ENCODE assay signal across 9 cellular contexts in the genomic region with DNA sequence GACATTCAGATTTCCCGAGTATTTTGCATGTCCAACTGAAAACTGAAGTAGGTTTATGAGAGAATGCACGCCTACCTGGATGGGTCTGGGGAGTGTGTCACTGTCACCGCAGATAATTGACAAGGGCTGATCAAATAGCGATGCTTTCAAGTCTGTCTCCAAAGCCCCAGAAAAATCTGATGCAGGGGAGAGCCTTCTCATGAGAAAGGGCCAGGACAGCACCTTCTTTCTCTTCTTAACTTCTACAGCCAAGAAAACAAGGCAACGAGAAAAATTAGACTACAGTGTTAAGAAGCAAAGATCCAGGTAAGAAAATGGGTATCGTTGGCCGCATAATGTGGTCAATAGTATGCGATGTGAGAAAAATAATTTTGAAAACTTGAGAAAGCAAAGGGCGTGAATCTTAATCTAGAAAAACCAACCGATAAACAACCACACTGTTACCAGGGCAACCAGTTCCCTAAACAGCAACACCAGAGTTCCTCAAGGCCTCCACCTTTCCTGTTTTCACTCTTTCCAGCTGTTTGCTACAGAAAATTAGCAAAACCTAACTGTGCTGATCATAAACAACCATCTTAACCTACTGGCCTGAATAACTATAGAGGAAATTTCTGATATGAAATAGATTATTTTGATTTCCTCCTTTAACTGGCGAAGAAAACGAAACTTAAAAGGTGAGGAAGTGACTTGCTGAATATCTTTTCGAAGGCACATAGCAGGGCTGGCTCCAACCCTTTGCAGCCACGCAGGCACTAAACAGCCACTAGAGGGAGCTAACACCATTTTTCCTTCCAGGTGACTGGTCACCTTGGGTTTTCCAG. TPM values are rescaled to one million over a fixed set of nuclear protein-coding genes. Genes with fewer than 3 reads are reported as not detected.
DNase-seq lines count a peak whose midpoint lies in the region; ATAC-seq and TF ChIP-seq lines count a peak whose summit lies in the region.
"Had no signal": no experiment of that assay in that cellular context is flagged by ENCODE, and none has a peak within 500 bp of the region (broad histone marks: within the 10 kb centered on the region; RNA-seq: fewer than 3 reads in every experiment).

No MANE protein-coding gene starts in this region.

- no peak overlapping the region for H3K9ac ChIP-seq in IMR-90 (ENCODE audit: low read depth, low read length)
- peak overlapping the region; percentile 15 for H3K9ac ChIP-seq in muscle layer of colon (ENCODE audit: low read length)

- peak; percentile 59 to 61 for ATAC-seq in CD4-positive, CD25-positive, alpha-beta regulatory T cell (ENCODE audit: low read depth in 2 of 2)
- ATAC-seq in GM19397 (IDR thresholded peaks at IDR 0.05; ENCODE audit: unreplicated experiment) (peak; percentile 46), IMR-90 (ENCODE audit: low read depth) (peak; percentile 67)

- no TSS peak for BruUV-seq in IMR-90 (replicated peaks; lab: Mats Ljungman, UMichigan)

- no peaks in the 10 kb centered on the region for H3K9me3 ChIP-seq in CD4-positive, CD25-positive, alpha-beta regulatory T cell (ENCODE audit: control insufficient read depth in 2 of 2, low read length in 2 of 2)
- no peaks in the 10 kb centered on the region for H3K9me3 ChIP-seq in IMR-90 (ENCODE audit: control insufficient read depth, insufficient read depth, low read length)
- H3K9me3 ChIP-seq in esophagus muscularis mucosa = no peaks in the 10 kb centered on the region
- H3K9me3 ChIP-seq in muscle layer of colon (ENCODE audit: low read length) = no peaks in the 10 kb centered on the region
- no peaks in the 10 kb centered on the region for H3K9me3 ChIP-seq in stomach
- H3K9me3 ChIP-seq: SJSA1 had no signal

- intact Hi-C loops in IMR-90 (cut with micrococcal nuclease) (loop anchor here (1.0 kb wide), 2 partner anchors 62 to 92 kb away; no protein-coding TSS in a partner anchor), esophagus muscularis mucosa (cut with DNase I) (loop anchor here (1.0 kb wide), 1 partner anchor 92 kb away; no protein-coding TSS in a partner anchor), stomach (cut with DNase I; ENCODE audit: low total_unique reads) (loop anchor here (10.0 kb wide), 1 partner anchor 63 kb away; no protein-coding TSS in a partner anchor)

- CTCF ChIA-PET in IMR-90 (lab: Yijun Ruan, JAX) = interaction anchor here (0.6 to 1.3 kb wide), 6 partner anchors 10 to 65 kb away, joined by 3 to 6 read pairs (median 3); no protein-coding TSS in a partner anchor

- no peak overlapping the region for H2BK120ac ChIP-seq in IMR-90 (ENCODE audit: low read depth, low read length)

- DNase-seq in CD4-positive, CD25-positive, alpha-beta regulatory T cell = peak; percentile 72 to 92 (median 91)
- peak; percentile 47 for DNase-seq in IMR-90
- DNase-seq in OCI-M2 (lab: John Stamatoyannopoulos, UW; ENCODE audit: unreplicated experiment) = peak; percentile 38
- peak; percentile 78 to 83 for DNase-seq in activated T-cell treated with anti-CD3 and anti-CD28 coated beads, Interleukin-2, amount 50 U/mL, for 48 hours
- DNase-seq in esophagus muscularis mucosa (ENCODE audit: extremely low spot score) = peak; percentile 86
- DNase-seq in stomach = peak; percentile 77

- no peaks in the 10 kb centered on the region for H3K9me1 ChIP-seq in IMR-90 (ENCODE audit: insufficient read depth, low read length)

- no peak overlapping the region for H4K8ac ChIP-seq in IMR-90 (ENCODE audit: low read depth in 2 of 2, low read length in 2 of 2)

- H4K91ac ChIP-seq in IMR-90 (ENCODE audit: insufficient read depth, low read depth, low read length) = no peak overlapping the region

- no peak overlapping the region for H2BK5ac ChIP-seq in IMR-90 (ENCODE audit: low read depth, low read length, poor library complexity, severe bottlenecking)

- peaks cover 71% of the 10 kb centered on the region for H3K4me1 ChIP-seq in CD4-positive, CD25-positive, alpha-beta regulatory T cell (ENCODE audit: control insufficient read depth, insufficient read depth, low read length, poor library complexity, severe bottlenecking)
- H3K4me1 ChIP-seq in IMR-90 (ENCODE audit: control insufficient read depth, insufficient read depth, low read length) (no peaks in the 10 kb centered on the region), esophagus muscularis mucosa (peaks cover 0 to 14% (median 5%) of the 10 kb centered on the region in 4 donors), muscle layer of colon (ENCODE audit: insufficient read depth, low read length) (peaks cover 4% of the 10 kb centered on the region), stomach (peaks cover 0 to 47% (median 9%) of the 10 kb centered on the region in 4 donors)

- peaks cover 0 to 3% (median 0%) of the 10 kb centered on the region in 7 donors for H3K9me3 Mint-ChIP-seq in CD4-positive, CD25-positive, alpha-beta regulatory T cell

- in situ Hi-C loops in IMR-90 (cut with MboI; ENCODE audit: low sequenced_read_pairs) = no loop called here

- peaks cover 7 to 69% (median 46%) of the 10 kb centered on the region in 4 donors for H3K4me1 Mint-ChIP-seq in CD4-positive, CD25-positive, alpha-beta regulatory T cell

- peak overlapping the region; percentile 98 to 100 (median 98) for H3K27ac Mint-ChIP-seq in CD4-positive, CD25-positive, alpha-beta regulatory T cell

- POLR2A ChIA-PET in IMR-90 (lab: Charles Lee; ENCODE audit: unreplicated experiment) = no interaction called here

- no peak overlapping the region for H2BK20ac ChIP-seq in IMR-90 (ENCODE audit: low read depth, low read length)

- H3K56ac ChIP-seq in IMR-90 (ENCODE audit: extremely low read depth, insufficient read depth, low read length) = no peak overlapping the region

- no peak overlapping the region for H3K4me2 ChIP-seq in IMR-90 (ENCODE audit: low read depth, low read length)

- no peak overlapping the region for H3K4ac ChIP-seq in IMR-90 (ENCODE audit: low read depth, low read length)

- H3K14ac ChIP-seq in IMR-90 (replicated peaks; ENCODE audit: low read depth, low read length) = no peak overlapping the region

- H3K27ac ChIP-seq in CD4-positive, CD25-positive, alpha-beta regulatory T cell (ENCODE audit: insufficient read depth, low read length, poor library complexity, severe bottlenecking) = peak overlapping the region; percentile 93
- H3K27ac ChIP-seq in IMR-90 (ENCODE audit: insufficient read depth, low read length) = no peak overlapping the region
- peak overlapping the region in 1 of 4 donors; percentile 50 for H3K27ac ChIP-seq in esophagus muscularis mucosa (replicated peaks in 1 of 4)
- no peak overlapping the region for H3K27ac ChIP-seq in muscle layer of colon (ENCODE audit: low read depth, low read length)
- peak overlapping the region in 3 of 5 donors; percentile 42 to 80 (median 79) for H3K27ac ChIP-seq in stomach
- H3K27ac ChIP-seq: SJSA1 had no signal

- H3K18ac ChIP-seq in IMR-90 (ENCODE audit: low read depth, low read length) = no peak overlapping the region

- TF ChIP-seq CTCF in IMR-90 (conservative IDR thresholded peaks at IDR 0.05; ENCODE audit: low read depth, low read length) = peak; percentile 79
- TF ChIP-seq CTCF in esophagus muscularis mucosa (IDR thresholded peaks at IDR 0.05) = peak in 2 of 3 experiments; percentile 86 to 88
- peak in 5 of 7 experiments; percentile 81 to 92 (median 92) for TF ChIP-seq CTCF in stomach (IDR thresholded peaks at IDR 0.05)

- TF ChIP-seq POLR2A in IMR-90 (IDR thresholded peaks at IDR 0.05; ENCODE audit: low read depth, low read length) (no peak), esophagus muscularis mucosa (IDR thresholded peaks at IDR 0.05; ENCODE audit: low read depth) (no peak), stomach (IDR thresholded peaks at IDR 0.05) (no peak)

- H3K27me3 Mint-ChIP-seq in CD4-positive, CD25-positive, alpha-beta regulatory T cell = no peaks in the 10 kb centered on the region

- no peaks in the 10 kb centered on the region for H4K20me1 ChIP-seq in IMR-90 (ENCODE audit: insufficient read depth, low read length)

- H3K23ac ChIP-seq in IMR-90 (ENCODE audit: low read depth, low read length) = no peak overlapping the region

- no peaks in the 10 kb centered on the region for H3K79me1 ChIP-seq in IMR-90 (ENCODE audit: low read depth in 1 of 2, low read length in 2 of 2)

- no peak for TF ChIP-seq EP300 in esophagus muscularis mucosa (IDR thresholded peaks at IDR 0.05)
- no peak for TF ChIP-seq EP300 in stomach (IDR thresholded peaks at IDR 0.05)

- H2BK15ac ChIP-seq in IMR-90 (ENCODE audit: low read depth, low read length) = no peak overlapping the region

- 52% methylated on average over 4 of the region's 14 CpGs; no CpG with 5 or more reads in 1 of the 2 experiments for WGBS in IMR-90 (ENCODE audit: extremely low coverage in 2 of 2, insufficient read length in 1 of 2), 2 experiments
- 56% methylated on average over 14 of the region's 14 CpGs for WGBS in esophagus muscularis mucosa
- 47 to 52% (median 51%) methylated on average over 14 of the region's 14 CpGs for WGBS in stomach, 5 donors

- peak overlapping the region; percentile 55 for H2AFZ ChIP-seq in IMR-90 (replicated peaks; ENCODE audit: low read length, poor library complexity)

- peak overlapping the region; percentile 100 for H3K4me3 ChIP-seq in CD4-positive, CD25-positive, alpha-beta regulatory T cell (ENCODE audit: low read depth, low read length)
- H3K4me3 ChIP-seq in IMR-90 (ENCODE audit: insufficient read depth, low read depth, low read length) (no peak overlapping the region), esophagus muscularis mucosa (peak overlapping the region in 2 of 4 donors; percentile 17 to 53), muscle layer of colon (ENCODE audit: low read depth in 1 of 2, low read length in 2 of 2) (no peak overlapping the region), stomach (peak overlapping the region in 3 of 4 donors; percentile 22 to 39 (median 35))
- H3K4me3 ChIP-seq: SJSA1 had no signal

- peak overlapping the region; percentile 93 to 100 (median 98) for H3K4me3 Mint-ChIP-seq in CD4-positive, CD25-positive, alpha-beta regulatory T cell

- dilution Hi-C loops in IMR-90 (cut with HindIII; ENCODE audit: low sequenced_read_pairs, unreplicated experiment) = no loop called here

- no peaks in the 10 kb centered on the region for H3K27me3 ChIP-seq in CD4-positive, CD25-positive, alpha-beta regulatory T cell (ENCODE audit: control insufficient read depth, insufficient read depth, low read length)
- peaks cover 50% of the 10 kb centered on the region for H3K27me3 ChIP-seq in IMR-90 (ENCODE audit: control insufficient read depth, insufficient read depth, low read length)
- peaks cover 0 to 3% (median 0%) of the 10 kb centered on the region in 4 donors for H3K27me3 ChIP-seq in esophagus muscularis mucosa
- H3K27me3 ChIP-seq in muscle layer of colon (ENCODE audit: control insufficient read depth in 1 of 2, insufficient read depth in 2 of 2, low read length in 2 of 2) = no peaks in the 10 kb centered on the region
- H3K27me3 ChIP-seq in stomach = no peaks in the 10 kb centered on the region
- H3K27me3 ChIP-seq: SJSA1 had no signal

- H2AK5ac ChIP-seq in IMR-90 (ENCODE audit: low read depth, low read length) = no peak overlapping the region

- H3K36me3 Mint-ChIP-seq in CD4-positive, CD25-positive, alpha-beta regulatory T cell = peaks cover 67% of the 10 kb centered on the region

- peaks cover 64% of the 10 kb centered on the region for H3K36me3 ChIP-seq in CD4-positive, CD25-positive, alpha-beta regulatory T cell (ENCODE audit: control insufficient read depth, insufficient read depth, low read length)
- H3K36me3 ChIP-seq in IMR-90 (ENCODE audit: control insufficient read depth, insufficient read depth, low read length) = no peaks in the 10 kb centered on the region
- no peaks in the 10 kb centered on the region for H3K36me3 ChIP-seq in esophagus muscularis mucosa
- no peaks in the 10 kb centered on the region for H3K36me3 ChIP-seq in muscle layer of colon (ENCODE audit: insufficient read depth, low read length)
- H3K36me3 ChIP-seq in stomach = peaks cover 0 to 17% (median 7%) of the 10 kb centered on the region in 4 donors

- no peak overlapping the region for H4K5ac ChIP-seq in IMR-90 (ENCODE audit: low read depth, low read length)

- H2AK9ac ChIP-seq in IMR-90 (replicated peaks; ENCODE audit: low read depth, low read length, poor library complexity) = no peak overlapping the region

- TF ChIP-seq RAD21 in IMR-90 (IDR thresholded peaks at IDR 0.05; ENCODE audit: low read length) = peak; percentile 57

RNA-seq across cellular contexts. Expression of a gene that starts 2.6 kb away (rescaled TPM):
- total RNA-seq in CD4-positive, CD25-positive, alpha-beta regulatory T cell = 330 TPM
- 100 to 1,000 TPM; 105 to 191 (median 161) TPM for polyA plus RNA-seq in CD4-positive, CD25-positive, alpha-beta regulatory T cell
- total RNA-seq in IMR-90 (2012; rRNA removed) = not detected in 2 replicates
- not detected in 2 replicates for polyA plus RNA-seq in IMR-90 (2012; rRNA removed)
- polyA plus RNA-seq in IMR-90 (2012; cell fraction: cytosol; rRNA removed) = not detected in 2 replicates
- polyA plus RNA-seq in IMR-90 (2012; cell fraction: nucleus; rRNA removed; ENCODE audit: low replicate concordance) = not detected in 2 replicates
- 1 to 10 TPM; 1.5 to 3.0 (median 1.9) TPM for total RNA-seq in esophagus muscularis mucosa
- total RNA-seq in stomach = 1 to 10 TPM in 4 of 5 donors, not detected in 1; 1.4 to 4.1 (median 3.0) TPM
- polyA plus RNA-seq in stomach = 1 to 10 TPM in 2 of 3 donors, under 1 TPM in 1; 0.93 to 2.0 (median 1.4) TPM

RNA-seq across cellular contexts. Expression of a gene that starts 42.2 kb away (rescaled TPM):
- 1.5 TPM for total RNA-seq in CD4-positive, CD25-positive, alpha-beta regulatory T cell
- 1 to 10 TPM; 2.0 to 3.4 (median 2.5) TPM for polyA plus RNA-seq in CD4-positive, CD25-positive, alpha-beta regulatory T cell
- 3.0 and 3.3 TPM in 2 replicates for total RNA-seq in IMR-90 (2012; rRNA removed)
- polyA plus RNA-seq in IMR-90 (2012; rRNA removed) = 1.5 and 1.7 TPM in 2 replicates
- polyA plus RNA-seq in IMR-90 (2012; cell fraction: cytosol; rRNA removed) = 1.0 TPM in 2 replicates
- polyA plus RNA-seq in IMR-90 (2012; cell fraction: nucleus; rRNA removed; ENCODE audit: low replicate concordance) = 1.1 and 2.2 TPM in 2 replicates
- 10 to 100 TPM; 10.6 to 21.5 (median 18.1) TPM for total RNA-seq in esophagus muscularis mucosa
- 10 to 100 TPM in 3 of 5 donors, 1 to 10 TPM in 2; 5.2 to 89.3 (median 12.7) TPM for total RNA-seq in stomach
- polyA plus RNA-seq in stomach = 1 to 10 TPM; 2.3 to 4.2 (median 3.8) TPM

Comparison
In these comparisons a context has a peak if more than half of its experiments do, and no peak if none do; other contexts are left out.
1. DNase-seq: peak in every context shown above with its lines; median percentile 91 in CD4-positive, CD25-positive, alpha-beta regulatory T cell; 86 in esophagus muscularis mucosa; 80 in activated T-cell treated with anti-CD3 and anti-CD28 coated beads, Interleukin-2, amount 50 U/mL, for 48 hours; 77 in stomach; 47 in IMR-90; 38 in OCI-M2.
2. H3K27ac ChIP-seq: peak in CD4-positive, CD25-positive, alpha-beta regulatory T cell (single experiment) and stomach (3 of 5); none in IMR-90 (single experiment) and muscle layer of colon (single experiment).
3. H3K4me3 ChIP-seq: peak in CD4-positive, CD25-positive, alpha-beta regulatory T cell (single experiment) and stomach (3 of 4); none in IMR-90 (single experiment) and muscle layer of colon (0 of 2).
4. RNA of a gene that starts 2.6 kb away (total RNA-seq): 330 TPM in CD4-positive, CD25-positive, alpha-beta regulatory T cell (single experiment); 1.4 to 4.1 TPM in stomach, 1.5 to 3.0 TPM in esophagus muscularis mucosa and not detected in IMR-90; every median in the first group is over 10 times any median in the second.
5. Peak in every context shown above with its lines, with median percentiles within 50 percentile points of each other: ATAC-seq and CTCF ChIP-seq.